In the genomic region with DNA sequence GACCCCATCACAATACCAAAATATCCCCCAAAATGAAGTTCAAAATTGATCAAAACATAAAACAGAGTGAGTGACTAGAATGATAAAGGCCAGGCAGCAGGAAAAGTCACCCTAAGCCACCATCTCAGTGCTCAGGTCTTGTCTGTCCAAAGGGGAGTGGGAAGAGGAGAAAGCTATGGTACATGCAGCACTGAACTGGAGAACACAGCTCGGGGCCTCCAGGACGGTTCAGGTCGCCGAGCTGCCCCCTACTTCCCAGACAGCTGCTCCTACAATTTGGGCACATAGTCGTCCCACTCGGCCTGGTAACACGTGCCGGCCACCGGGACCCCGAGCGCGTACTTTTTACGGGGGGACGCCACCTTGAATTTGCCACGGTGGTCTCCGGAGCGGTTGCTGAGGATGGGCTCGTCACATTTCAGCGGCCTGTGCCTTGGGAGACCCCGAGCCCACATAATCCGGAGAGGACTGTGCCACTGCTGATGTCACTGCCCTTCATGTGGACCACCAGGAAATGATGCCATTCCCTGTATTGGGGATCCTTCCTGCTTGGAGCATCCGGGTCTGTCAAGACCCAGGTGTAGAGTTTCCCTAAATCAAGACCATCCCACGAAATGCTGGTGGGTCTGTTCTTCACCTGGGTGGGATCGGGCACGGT, we compare ENCODE assay signal across 8 cellular contexts. TPM values are rescaled to one million over a fixed set of nuclear protein-coding genes. Genes with fewer than 3 reads are reported as not detected.
DNase-seq lines count a peak whose midpoint lies in the region; ATAC-seq and TF ChIP-seq lines count a peak whose summit lies in the region.

No MANE protein-coding gene starts in this region.

- in situ Hi-C loops in G401 (cut with HindIII; ENCODE audit: low sequenced_read_pairs): no loop called here

- TF ChIP-seq CTCF in OCI-LY7 (conservative IDR thresholded peaks at IDR 0.05; ENCODE audit: low read length): no peak

- peak; percentile 4 for DNase-seq in G401 (ENCODE audit: low spot score)
- no peak for DNase-seq in OCI-LY7 (ENCODE audit: low spot score)
- DNase-seq in erythroblast (lab: John Stamatoyannopoulos, UW): peak; percentile 23 to 27
- DNase-seq in retina: peak; percentile 31
- no peak for DNase-seq in NOMO-1 treated with DMSO at 0.1 percent for 48 hours (lab: John Stamatoyannopoulos, UW; ENCODE audit: unreplicated experiment)
- no peak for DNase-seq in NCI-H2081 (lab: John Stamatoyannopoulos, UW)
- DNase-seq in posterior vena cava (ENCODE audit: low spot score): no peak

- intact Hi-C loops in OCI-LY7 (cut with micrococcal nuclease; ENCODE audit: unreplicated experiment): loop anchor here (1.0 kb wide), 2 partner anchors 126 to 323 kb away; no protein-coding TSS in a partner anchor
- intact Hi-C loops in posterior vena cava (cut with DNase I): loop anchor here in 1 of 2 donors (5.0 kb wide), 1 partner anchor 1181 kb away; no protein-coding TSS in a partner anchor

- no TSS peak for BruUV-seq in OCI-LY7 (replicated peaks; lab: Mats Ljungman, UMichigan)

- CTCF ChIA-PET in OCI-LY7 (lab: Charles Lee; ENCODE audit: unreplicated experiment): no interaction called here

- POLR2A ChIA-PET in OCI-LY7 (lab: Charles Lee): no interaction called here

- no peaks in the 10 kb centered on the region for H3K79me2 ChIP-seq in OCI-LY7 (ENCODE audit: insufficient read depth, low read depth, low read length)

- peak overlapping the region; percentile 89; the same call in 1 of the 2 replicates for H2AFZ ChIP-seq in OCI-LY7 (ENCODE audit: low read length)

- H3K27ac ChIP-seq in OCI-LY7 (ENCODE audit: low read depth, low read length, poor library complexity, severe bottlenecking): no peak overlapping the region

- no peak for TF ChIP-seq POLR2A in erythroblast (IDR thresholded peaks at IDR 0.05; ENCODE audit: low read length)

- peak overlapping the region; percentile 65 for H3K4me2 ChIP-seq in OCI-LY7 (ENCODE audit: low read length)

- ATAC-seq in GM18517 (IDR thresholded peaks at IDR 0.05; ENCODE audit: unreplicated experiment): no peak

- H3K9me2 ChIP-seq in OCI-LY7 (ENCODE audit: insufficient read depth, low read length): no peaks in the 10 kb centered on the region

- H3K4me1 ChIP-seq in OCI-LY7 (ENCODE audit: insufficient read depth, low read length, poor library complexity, severe bottlenecking): peaks cover 5% of the 10 kb centered on the region

- no peaks in the 10 kb centered on the region for H3K9me3 ChIP-seq in OCI-LY7 (ENCODE audit: low read length)

- no peaks in the 10 kb centered on the region for H3K36me3 ChIP-seq in OCI-LY7 (ENCODE audit: insufficient read depth, low read length)

- no peak overlapping the region for H3K4me3 ChIP-seq in OCI-LY7 (ENCODE audit: low read depth, low read length, poor library complexity, severe bottlenecking)

- H4K20me1 ChIP-seq in OCI-LY7 (ENCODE audit: insufficient read depth, low read length): no peaks in the 10 kb centered on the region

RNA-seq across cellular contexts. Expression of gene AK7, which starts 31.6 kb away (rescaled TPM):
- 0.62 and 4.8 TPM in 2 replicates for total RNA-seq in G401 (2014; rRNA removed; shearing (Covaris generic))
- 0.06 TPM in 1 of 2 replicates, not detected in the other for total RNA-seq in OCI-LY7 (2014; rRNA removed; shearing (Covaris generic))
- total RNA-seq in OCI-LY7 (2022): 1.00 and 1.1 TPM in 2 replicates
- under 1 TPM; 0.28 to 0.29 TPM for total RNA-seq in posterior vena cava

Comparison
In these comparisons a context has a peak if more than half of its experiments do, and no peak if none do; other contexts are left out.
1. DNase-seq: peak in G401 (single experiment), erythroblast (2 of 2) and retina (single experiment); none in OCI-LY7 (single experiment), NOMO-1 treated with DMSO at 0.1 percent for 48 hours (single experiment), NCI-H2081 (0 of 2) and posterior vena cava (single experiment).